ENCODE assay signal across 24 cellular contexts in the genomic region with DNA sequence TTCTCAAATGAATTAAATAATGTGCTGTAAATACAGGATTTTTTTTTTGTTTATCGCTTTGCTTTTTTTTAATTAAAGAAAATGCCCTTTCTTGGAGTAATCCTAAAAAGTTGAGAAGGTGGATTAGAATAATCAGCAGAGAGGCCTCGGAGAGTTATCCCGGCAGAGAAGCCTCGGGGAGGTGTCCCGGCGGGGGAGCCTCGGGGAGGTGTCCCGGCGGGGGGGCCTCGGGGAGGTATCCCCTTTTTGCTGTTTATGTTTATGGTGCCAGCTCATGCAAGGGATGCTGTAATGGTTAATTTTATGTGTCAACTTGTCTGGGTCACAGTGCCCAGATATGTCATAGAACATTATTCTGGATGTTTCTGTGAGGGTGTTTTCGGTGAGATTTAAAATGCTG.
DNase-seq lines count a peak whose midpoint lies in the region; ATAC-seq, FAIRE-seq and TF ChIP-seq lines count a peak whose summit lies in the region.
"Had no signal": no experiment of that assay in that cellular context is flagged by ENCODE, and none has a peak within 500 bp of the region (broad histone marks: within the 10 kb centered on the region; RNA-seq: fewer than 3 reads in every experiment).

No MANE protein-coding gene starts in this region.

- H3K9me3 Mint-ChIP-seq in CD4-positive, alpha-beta memory T cell = peaks cover 0 to 4% (median 0%) of the 10 kb centered on the region in 8 donors
- peaks cover 0 to 5% (median 0%) of the 10 kb centered on the region in 3 donors for H3K9me3 Mint-ChIP-seq in T-cell
- no peaks in the 10 kb centered on the region for H3K9me3 Mint-ChIP-seq in GM23338
- H3K9me3 Mint-ChIP-seq: CD8-positive, alpha-beta T cell; H9 had no signal

- WGBS in mesenchymal stem cell = 99% methylated on average over 10 of the region's 11 CpGs
- 90 to 97% (median 93%) methylated on average over 11 of the region's 11 CpGs for WGBS in small intestine, 3 donors

- H2BK12ac ChIP-seq in mesenchymal stem cell (ENCODE audit: low read length in 2 of 2) = no peak overlapping the region

- no peaks in the 10 kb centered on the region for H4K20me1 ChIP-seq in GM23338 (replicated peaks; ENCODE audit: insufficient read depth)
- H4K20me1 ChIP-seq: BLaER1 treated with 17β-estradiol and CSF1 and Interleukin-3, amounts not matched to agents 10 nM and 100 nM had no signal

- FAIRE-seq in small intestine (lab: Jason Lieb, UNC) = no peak
- FAIRE-seq: A549, G401.6, GM12878, GM19239 had no signal

- H3K36me3 ChIP-seq in CD4-positive, alpha-beta memory T cell (ENCODE audit: insufficient read depth, low read length) = no peaks in the 10 kb centered on the region
- H3K36me3 ChIP-seq in mesenchymal stem cell (ENCODE audit: control insufficient read depth in 1 of 2, insufficient read depth in 2 of 2, low read depth in 1 of 2, low read length in 2 of 2) (no peaks in the 10 kb centered on the region), neutrophil (no peaks in the 10 kb centered on the region), GM23338 (ENCODE audit: insufficient read depth) (no peaks in the 10 kb centered on the region), small intestine (ENCODE audit: control insufficient read depth in 2 of 2, insufficient read depth in 2 of 2, low read length in 2 of 2) (no peaks in the 10 kb centered on the region)
- H3K36me3 ChIP-seq: BE2C; BLaER1 treated with 17β-estradiol and CSF1 and Interleukin-3, amounts not matched to agents 10 nM and 100 nM had no signal

- H3K79me1 ChIP-seq in mesenchymal stem cell (replicated peaks; ENCODE audit: low read length, poor library complexity, severe bottlenecking) = no peaks in the 10 kb centered on the region

- no peak overlapping the region for H4K8ac ChIP-seq in mesenchymal stem cell (ENCODE audit: low read length)

- POLR2A ChIA-PET in CD4-positive, alpha-beta memory T cell (lab: Charles Lee; ENCODE audit: partially characterized antibody) = interaction anchor here (0.7 to 3.2 kb wide), 4 partner anchors 9 to 241 kb away, joined by 3 to 11 read pairs (median 5); no protein-coding TSS in a partner anchor
- POLR2A ChIA-PET in T-cell (lab: Charles Lee) = no interaction called here

- H3K27me3 Mint-ChIP-seq in CD4-positive, alpha-beta memory T cell = no peaks in the 10 kb centered on the region
- no peaks in the 10 kb centered on the region for H3K27me3 Mint-ChIP-seq in T-cell
- H3K27me3 Mint-ChIP-seq in GM23338 (ENCODE audit: insufficient read depth, low read depth, poor library complexity) = peaks cover 2% of the 10 kb centered on the region

- no peaks in the 10 kb centered on the region for H3K27me3 ChIP-seq in CD4-positive, alpha-beta memory T cell (ENCODE audit: insufficient read depth, low read length)
- no peaks in the 10 kb centered on the region for H3K27me3 ChIP-seq in mesenchymal stem cell (ENCODE audit: control insufficient read depth in 1 of 2, insufficient read depth in 1 of 2, low read length in 2 of 2)
- no peaks in the 10 kb centered on the region for H3K27me3 ChIP-seq in neutrophil
- H3K27me3 ChIP-seq in GM23338 (ENCODE audit: insufficient read depth) = no peaks in the 10 kb centered on the region
- no peaks in the 10 kb centered on the region for H3K27me3 ChIP-seq in small intestine (ENCODE audit: control insufficient read depth in 2 of 2, insufficient read depth in 2 of 2, low read length in 2 of 2)
- H3K27me3 ChIP-seq: BE2C; BLaER1 treated with 17β-estradiol and CSF1 and Interleukin-3, amounts not matched to agents 10 nM and 100 nM had no signal

- CTCF ChIA-PET in CD4-positive, alpha-beta memory T cell (lab: Charles Lee; ENCODE audit: partially characterized antibody) = interaction anchor here (0.9 to 3.1 kb wide), 5 partner anchors 11 to 554 kb away, joined by 3 to 32 read pairs (median 4); a partner anchor contains a TSS
- CTCF ChIA-PET in T-cell (lab: Charles Lee) = interaction anchor here in 1 of 2 donors (0.6 to 0.7 kb wide), 2 partner anchors 231 to 872 kb away, joined by 3 to 6 read pairs; no protein-coding TSS in a partner anchor

- H3K27ac ChIP-seq in CD4-positive, alpha-beta memory T cell (ENCODE audit: low read depth, low read length) = no peak overlapping the region
- H3K27ac ChIP-seq in mesenchymal stem cell (ENCODE audit: low read length, poor library complexity, severe bottlenecking) (no peak overlapping the region), neutrophil (peak overlapping the region; percentile 87), GM23338 (ENCODE audit: low read depth) (no peak overlapping the region), small intestine (ENCODE audit: low read depth in 1 of 2, low read length in 1 of 2) (no peak overlapping the region)
- H3K27ac ChIP-seq: A549, GM23248 had no signal

- no peak overlapping the region for H3K4me2 ChIP-seq in mesenchymal stem cell (ENCODE audit: low read length, poor library complexity, severe bottlenecking)
- no peak overlapping the region for H3K4me2 ChIP-seq in GM23338
- H3K4me2 ChIP-seq: A549 had no signal

- peak overlapping the region in 1 of 2 experiments; percentile 12 for H3K18ac ChIP-seq in mesenchymal stem cell (ENCODE audit: low read depth in 1 of 2, low read length in 2 of 2)

- no peak overlapping the region for H3K9ac ChIP-seq in mesenchymal stem cell (ENCODE audit: low read length)
- H3K9ac ChIP-seq: BLaER1 treated with 17β-estradiol and CSF1 and Interleukin-3, amounts not matched to agents 10 nM and 100 nM; GM23248 had no signal

- TF ChIP-seq CTCF in neutrophil (IDR thresholded peaks at IDR 0.05) (no peak), GM10266 (IDR thresholded peaks at IDR 0.05; ENCODE audit: control insufficient read depth, insufficient read depth, low read depth, missing control alignments) (no peak), GM23338 (conservative IDR thresholded peaks at IDR 0.05; ENCODE audit: low read depth in 2 of 2) (no peak)

- no peaks in the 10 kb centered on the region for H3F3A ChIP-seq in GM23338 (replicated peaks; ENCODE audit: low read depth)

- H3K14ac ChIP-seq in mesenchymal stem cell (ENCODE audit: low read length in 2 of 2) = no peak overlapping the region

- peak overlapping the region; percentile 79 for H2BK15ac ChIP-seq in mesenchymal stem cell (ENCODE audit: low read depth, poor library complexity, severe bottlenecking)

- H3K9me3 ChIP-seq in CD4-positive, alpha-beta memory T cell (ENCODE audit: control insufficient read depth in 1 of 2, low read length in 2 of 2) = no peaks in the 10 kb centered on the region
- H3K9me3 ChIP-seq in mesenchymal stem cell (ENCODE audit: control insufficient read depth, low read length) (no peaks in the 10 kb centered on the region), neutrophil (no peaks in the 10 kb centered on the region), small intestine (ENCODE audit: control insufficient read depth, low read depth) (no peaks in the 10 kb centered on the region)
- H3K9me3 ChIP-seq: BE2C, Caco-2 had no signal

- no peak overlapping the region for H2AK5ac ChIP-seq in mesenchymal stem cell (ENCODE audit: low read length, severe bottlenecking)

- no peak overlapping the region for H4K91ac ChIP-seq in mesenchymal stem cell (ENCODE audit: low read length)

- peaks cover 37 to 65% (median 51%) of the 10 kb centered on the region in 4 donors for H3K4me1 Mint-ChIP-seq in CD4-positive, alpha-beta memory T cell
- H3K4me1 Mint-ChIP-seq in T-cell (peaks cover 45 to 60% (median 52%) of the 10 kb centered on the region in 3 donors), GM23338 (peaks cover 7% of the 10 kb centered on the region; the same call in 2 of the 3 replicates)

- peaks cover 47% of the 10 kb centered on the region for H3K4me1 ChIP-seq in CD4-positive, alpha-beta memory T cell (ENCODE audit: insufficient read depth, low read length)
- H3K4me1 ChIP-seq in mesenchymal stem cell (ENCODE audit: control insufficient read depth, insufficient read depth, low read depth, low read length) (peaks cover 2% of the 10 kb centered on the region), neutrophil (ENCODE audit: control insufficient read depth in 1 of 2, insufficient read depth in 1 of 2, low read depth in 1 of 2, low read length in 1 of 2) (peaks cover 64 to 76% of the 10 kb centered on the region in 2 experiments), GM23338 (ENCODE audit: insufficient read depth) (no peaks in the 10 kb centered on the region; the same call in 1 of the 2 replicates), small intestine (ENCODE audit: control insufficient read depth in 2 of 2, insufficient read depth in 1 of 2, low read depth in 1 of 2, low read length in 1 of 2) (peaks cover 0 to 5% of the 10 kb centered on the region in 2 donors)

- ATAC-seq in T-cell (replicated peaks in 1 of 4) (no peak), GM23338 (no peak)
- ATAC-seq: A549; CD8-positive, alpha-beta T cell; GM12878; HCT116 had no signal

- no peak overlapping the region for H3K4me3 Mint-ChIP-seq in CD4-positive, alpha-beta memory T cell
- H3K4me3 Mint-ChIP-seq in T-cell (no peak overlapping the region), GM23338 (no peak overlapping the region)
- H3K4me3 Mint-ChIP-seq: CD14-positive monocyte; CD8-positive, alpha-beta T cell; H9 had no signal

- no peaks in the 10 kb centered on the region for H3K36me3 Mint-ChIP-seq in CD4-positive, alpha-beta memory T cell
- H3K36me3 Mint-ChIP-seq in T-cell = no peaks in the 10 kb centered on the region
- H3K36me3 Mint-ChIP-seq in GM23338 (ENCODE audit: low read depth) = no peaks in the 10 kb centered on the region
- H3K36me3 Mint-ChIP-seq: CD14-positive monocyte; CD8-positive, alpha-beta T cell had no signal

- H3K4me3 ChIP-seq in CD4-positive, alpha-beta memory T cell (ENCODE audit: low read length in 2 of 2) = no peak overlapping the region
- H3K4me3 ChIP-seq in mesenchymal stem cell (ENCODE audit: insufficient read depth in 1 of 2, low read depth in 1 of 2, low read length in 2 of 2) (no peak overlapping the region), neutrophil (ENCODE audit: low read depth in 1 of 2, low read length in 1 of 2) (no peak overlapping the region), GM23338 (no peak overlapping the region), small intestine (ENCODE audit: low read depth in 1 of 2, low read length in 2 of 2) (no peak overlapping the region)
- H3K4me3 ChIP-seq: A549; BLaER1 treated with 17β-estradiol and CSF1 and Interleukin-3, amounts not matched to agents 10 nM and 100 nM; GM12878; GM23248 had no signal

- DNase-seq in CD4-positive, alpha-beta memory T cell = no peak
- DNase-seq in T-cell (no peak), mesenchymal stem cell (no peak), GM10266 (ENCODE audit: extremely low spot score) (no peak), GM23338 (ENCODE audit: low spot score) (no peak), small intestine (no peak)
- DNase-seq: 8988T; ACHN; AML-193; BE2C; Caco-2; CD8-positive, alpha-beta T cell; DMS153; DND-41; GM23248; H9 had no signal

- H3K9me2 ChIP-seq in GM23338 (ENCODE audit: insufficient read depth) = no peaks in the 10 kb centered on the region

- H3K23ac ChIP-seq in mesenchymal stem cell (ENCODE audit: low read length in 2 of 2) = no peak overlapping the region

- intact Hi-C loops in CD4-positive, alpha-beta memory T cell (cut with micrococcal nuclease) = no loop called here

- no peak overlapping the region for H2BK120ac ChIP-seq in mesenchymal stem cell (ENCODE audit: low read depth, low read length)

- H2AFZ ChIP-seq in mesenchymal stem cell (ENCODE audit: low read depth, low read length) (no peak overlapping the region), GM23338 (no peak overlapping the region)
- H2AFZ ChIP-seq: GM23248 had no signal

- no peaks in the 10 kb centered on the region for H3K79me2 ChIP-seq in GM23338 (replicated peaks; ENCODE audit: insufficient read depth)

- H2BK5ac ChIP-seq in mesenchymal stem cell (ENCODE audit: low read depth, low read length, poor library complexity, severe bottlenecking) = no peak overlapping the region

- H3K27ac Mint-ChIP-seq in CD4-positive, alpha-beta memory T cell = peak overlapping the region in 5 of 7 donors; percentile 3 to 82 (median 30)
- H3K27ac Mint-ChIP-seq in T-cell (peak overlapping the region; percentile 57 to 77), GM23338 (no peak overlapping the region)
- H3K27ac Mint-ChIP-seq: CD8-positive, alpha-beta T cell; H9 had no signal

- H3K4ac ChIP-seq in mesenchymal stem cell (ENCODE audit: low read depth in 1 of 2, low read length in 2 of 2) = peak overlapping the region in 1 of 2 experiments; percentile 41
